ENCODE assay signal across 10 cellular contexts in genomic region chr6:340991-341827, GRCh38.
DNase-seq lines count a peak whose midpoint lies in the region; ATAC-seq lines count a peak whose summit lies in the region.
"Had no signal": no experiment of that assay in that cellular context is flagged by ENCODE, and none has a peak within 500 bp of the region (broad histone marks: within the 10 kb centered on the region; RNA-seq: fewer than 3 reads in every experiment).

No MANE protein-coding gene starts in this region.

- H3K36me3 Mint-ChIP-seq in T-helper 2 cell treated with Interferon-gamma antibody and Interleukin-4, amounts not matched to agents 5 μg/mL and 100 μg/mL, for 36 hours (ENCODE audit: low read depth) = peaks cover 2% of the 10 kb centered on the region
- peaks cover 6% of the 10 kb centered on the region for H3K36me3 Mint-ChIP-seq in central memory CD8-positive, alpha-beta T cell (ENCODE audit: insufficient read depth)
- H3K36me3 Mint-ChIP-seq in stimulated activated naive B cell treated with anti-CD40 and anti-IgM and Interleukin-4, amounts not matched to agents 10 μg/mL and 1 μg/mL and 100 μg/mL, for 72 hours = peaks cover 45 to 54% of the 10 kb centered on the region in 2 donors

- H3K4me1 Mint-ChIP-seq in T-helper 2 cell treated with Interferon-gamma antibody and Interleukin-4, amounts not matched to agents 5 μg/mL and 100 μg/mL, for 36 hours (ENCODE audit: low read depth) = peaks cover 57% of the 10 kb centered on the region
- peaks cover 66% of the 10 kb centered on the region for H3K4me1 Mint-ChIP-seq in central memory CD8-positive, alpha-beta T cell
- H3K4me1 Mint-ChIP-seq in stimulated activated naive B cell treated with anti-CD40 and anti-IgM and Interleukin-4, amounts not matched to agents 10 μg/mL and 1 μg/mL and 100 μg/mL, for 72 hours = peaks cover 55 to 88% of the 10 kb centered on the region in 2 donors

- ATAC-seq in HG03095 (IDR thresholded peaks at IDR 0.05; ENCODE audit: unreplicated experiment) = peak; percentile 37
- ATAC-seq in central memory CD8-positive, alpha-beta T cell (replicated peaks; ENCODE audit: extremely low read depth, poor library complexity, severe bottlenecking) = peak; percentile 13
- ATAC-seq in stimulated activated naive B cell treated with anti-CD40 and anti-IgM and Interleukin-4, amounts not matched to agents 10 μg/mL and 1 μg/mL and 100 μg/mL, for 72 hours (replicated peaks) = peak; percentile 79

- H3K4me3 Mint-ChIP-seq in T-helper 2 cell treated with Interferon-gamma antibody and Interleukin-4, amounts not matched to agents 5 μg/mL and 100 μg/mL, for 36 hours = no peak overlapping the region
- H3K4me3 Mint-ChIP-seq in central memory CD8-positive, alpha-beta T cell = peak overlapping the region; percentile 35
- H3K4me3 Mint-ChIP-seq in stimulated activated naive B cell treated with anti-CD40 and anti-IgM and Interleukin-4, amounts not matched to agents 10 μg/mL and 1 μg/mL and 100 μg/mL, for 72 hours = peak overlapping the region; percentile 45 to 62
- H3K4me3 Mint-ChIP-seq: mesothelial cell of epicardium had no signal

- H3K27me3 Mint-ChIP-seq in T-helper 2 cell treated with Interferon-gamma antibody and Interleukin-4, amounts not matched to agents 5 μg/mL and 100 μg/mL, for 36 hours (ENCODE audit: low read depth) = no peaks in the 10 kb centered on the region
- no peaks in the 10 kb centered on the region for H3K27me3 Mint-ChIP-seq in central memory CD8-positive, alpha-beta T cell
- no peaks in the 10 kb centered on the region for H3K27me3 Mint-ChIP-seq in stimulated activated naive B cell treated with anti-CD40 and anti-IgM and Interleukin-4, amounts not matched to agents 10 μg/mL and 1 μg/mL and 100 μg/mL, for 72 hours

- no peak for DNase-seq in T-helper 2 cell treated with Interferon-gamma antibody and Interleukin-4, amounts not matched to agents 5 μg/mL and 100 μg/mL, for 36 hours (ENCODE audit: low spot score)
- DNase-seq in T-helper 2 cell = no peak
- no peak for DNase-seq in central memory CD8-positive, alpha-beta T cell (ENCODE audit: low spot score in 2 of 2)
- peak; percentile 73 for DNase-seq in stimulated activated naive B cell treated with anti-CD40 and anti-IgM and Interleukin-4, amounts not matched to agents 10 μg/mL and 1 μg/mL and 100 μg/mL, for 72 hours
- no peak for DNase-seq in NCI-H69 (lab: John Stamatoyannopoulos, UW)
- DNase-seq in cortex of kidney (lab: John Stamatoyannopoulos, UW) = no peak
- no peak for DNase-seq in NCI-H526 (lab: John Stamatoyannopoulos, UW)
- DNase-seq: KG1 had no signal

- peak overlapping the region; percentile 15 for H3K27ac Mint-ChIP-seq in T-helper 2 cell treated with Interferon-gamma antibody and Interleukin-4, amounts not matched to agents 5 μg/mL and 100 μg/mL, for 36 hours
- peak overlapping the region; percentile 59 for H3K27ac Mint-ChIP-seq in central memory CD8-positive, alpha-beta T cell (ENCODE audit: low read depth)
- peak overlapping the region; percentile 96 for H3K27ac Mint-ChIP-seq in stimulated activated naive B cell treated with anti-CD40 and anti-IgM and Interleukin-4, amounts not matched to agents 10 μg/mL and 1 μg/mL and 100 μg/mL, for 72 hours
- H3K27ac Mint-ChIP-seq: mesothelial cell of epicardium had no signal

- no peaks in the 10 kb centered on the region for H3K9me3 Mint-ChIP-seq in T-helper 2 cell treated with Interferon-gamma antibody and Interleukin-4, amounts not matched to agents 5 μg/mL and 100 μg/mL, for 36 hours
- no peaks in the 10 kb centered on the region for H3K9me3 Mint-ChIP-seq in central memory CD8-positive, alpha-beta T cell
- H3K9me3 Mint-ChIP-seq in stimulated activated naive B cell treated with anti-CD40 and anti-IgM and Interleukin-4, amounts not matched to agents 10 μg/mL and 1 μg/mL and 100 μg/mL, for 72 hours = no peaks in the 10 kb centered on the region

Comparison
In these comparisons a context has a peak if more than half of its experiments do, and no peak if none do; other contexts are left out.
1. H3K27ac Mint-ChIP-seq: peak in every context shown above with its lines; median percentile 96 in stimulated activated naive B cell treated with anti-CD40 and anti-IgM and Interleukin-4, amounts not matched to agents 10 μg/mL and 1 μg/mL and 100 μg/mL, for 72 hours; 59 in central memory CD8-positive, alpha-beta T cell; 15 in T-helper 2 cell treated with Interferon-gamma antibody and Interleukin-4, amounts not matched to agents 5 μg/mL and 100 μg/mL, for 36 hours.
2. ATAC-seq: peak in every context shown above with its lines; median percentile 79 in stimulated activated naive B cell treated with anti-CD40 and anti-IgM and Interleukin-4, amounts not matched to agents 10 μg/mL and 1 μg/mL and 100 μg/mL, for 72 hours; 37 in HG03095; 13 in central memory CD8-positive, alpha-beta T cell.